ENCODE assay signal across 1 cellular context in genomic region chr12:118059645-118060275, GRCh38.
TF ChIP-seq lines count a peak whose summit lies in the region.

No MANE protein-coding gene starts in this region.

TF ChIP-seq in K562, 482 proteins besides CTCF, POLR2A, EP300 and RAD21:
- TF ChIP-seq, protein P1, sequence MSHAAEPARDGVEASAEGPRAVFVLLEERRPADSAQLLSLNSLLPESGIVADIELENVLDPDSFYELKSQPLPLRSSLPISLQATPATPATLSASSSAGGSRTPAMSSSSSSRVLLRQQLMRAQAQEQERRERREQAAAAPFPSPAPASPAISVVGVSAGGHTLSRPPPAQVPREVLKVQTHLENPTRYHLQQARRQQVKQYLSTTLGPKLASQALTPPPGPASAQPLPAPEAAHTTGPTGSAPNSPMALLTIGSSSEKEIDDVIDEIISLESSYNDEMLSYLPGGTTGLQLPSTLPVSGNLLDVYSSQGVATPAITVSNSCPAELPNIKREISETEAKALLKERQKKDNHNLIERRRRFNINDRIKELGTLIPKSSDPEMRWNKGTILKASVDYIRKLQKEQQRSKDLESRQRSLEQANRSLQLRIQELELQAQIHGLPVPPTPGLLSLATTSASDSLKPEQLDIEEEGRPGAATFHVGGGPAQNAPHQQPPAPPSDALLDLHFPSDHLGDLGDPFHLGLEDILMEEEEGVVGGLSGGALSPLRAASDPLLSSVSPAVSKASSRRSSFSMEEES (CRISPR knock-in tag; IDR thresholded peaks at IDR 0.05), result no peak
- 0 out of 2 replicates have a peak, but pooled peaks have one; percentile 2 for TF ChIP-seq CBFA2T3 (IDR thresholded peaks at IDR 0.05)
- no peak for TF ChIP-seq MED1 (CRISPR knock-in tag; IDR thresholded peaks at IDR 0.05; ENCODE audit: borderline replicate concordance)
- peak; percentile 2; the same call in 1 of the 2 replicates for TF ChIP-seq PHF8 (IDR thresholded peaks at IDR 0.05; ENCODE audit: borderline replicate concordance, low read length)
- TF ChIP-seq E4F1 (CRISPR knock-in tag; IDR thresholded peaks at IDR 0.05; ENCODE audit: borderline replicate concordance), result no peak
- TF ChIP-seq, protein P2, sequence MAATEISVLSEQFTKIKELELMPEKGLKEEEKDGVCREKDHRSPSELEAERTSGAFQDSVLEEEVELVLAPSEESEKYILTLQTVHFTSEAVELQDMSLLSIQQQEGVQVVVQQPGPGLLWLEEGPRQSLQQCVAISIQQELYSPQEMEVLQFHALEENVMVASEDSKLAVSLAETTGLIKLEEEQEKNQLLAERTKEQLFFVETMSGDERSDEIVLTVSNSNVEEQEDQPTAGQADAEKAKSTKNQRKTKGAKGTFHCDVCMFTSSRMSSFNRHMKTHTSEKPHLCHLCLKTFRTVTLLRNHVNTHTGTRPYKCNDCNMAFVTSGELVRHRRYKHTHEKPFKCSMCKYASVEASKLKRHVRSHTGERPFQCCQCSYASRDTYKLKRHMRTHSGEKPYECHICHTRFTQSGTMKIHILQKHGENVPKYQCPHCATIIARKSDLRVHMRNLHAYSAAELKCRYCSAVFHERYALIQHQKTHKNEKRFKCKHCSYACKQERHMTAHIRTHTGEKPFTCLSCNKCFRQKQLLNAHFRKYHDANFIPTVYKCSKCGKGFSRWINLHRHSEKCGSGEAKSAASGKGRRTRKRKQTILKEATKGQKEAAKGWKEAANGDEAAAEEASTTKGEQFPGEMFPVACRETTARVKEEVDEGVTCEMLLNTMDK (IDR thresholded peaks at IDR 0.05; ENCODE audit: borderline replicate concordance, insufficient read depth, low read depth, low read length, poor library complexity, severe bottlenecking), result no peak
